28 cellular contexts compared by ENCODE assay signal in genomic region chr2:211333377-211333776, GRCh38.
DNase-seq lines count a peak whose midpoint lies in the region; ATAC-seq, FAIRE-seq and TF ChIP-seq lines count a peak whose summit lies in the region.
"Had no signal": no experiment of that assay in that cellular context is flagged by ENCODE, and none has a peak within 500 bp of the region (broad histone marks: within the 10 kb centered on the region; RNA-seq: fewer than 3 reads in every experiment).

No MANE protein-coding gene starts in this region.

- peak; percentile 61 for ATAC-seq in GM12878

- H3K4me2 ChIP-seq in GM12878 (ENCODE audit: control insufficient read depth, insufficient read depth) = no peak overlapping the region
- H3K4me2 ChIP-seq: BLaER1 treated with 17β-estradiol and CSF1 and Interleukin-3, amounts not matched to agents 10 nM and 100 nM had no signal

- H3K27ac ChIP-seq in GM12878 (ENCODE audit: control insufficient read depth, insufficient read depth) = no peak overlapping the region
- H3K27ac ChIP-seq: BLaER1 treated with 17β-estradiol and CSF1 and Interleukin-3, amounts not matched to agents 10 nM and 100 nM; GM23248; RWPE1 had no signal

- TF ChIP-seq CTCF in GM12878 (IDR thresholded peaks at IDR 0.05 in 2 of 3, conservative IDR thresholded peaks at IDR 0.05 in 1 of 3; ENCODE audit: control insufficient read depth in 2 of 3, extremely low read depth in 1 of 3, insufficient read depth in 1 of 3, low read depth in 3 of 3, low read length in 3 of 3) = no peak

- H3K27me3 ChIP-seq in GM12878 (replicated peaks in 1 of 2; ENCODE audit: control insufficient read depth in 2 of 2, insufficient read depth in 2 of 2, low read length in 1 of 2) = no peaks in the 10 kb centered on the region
- H3K27me3 ChIP-seq: BLaER1 treated with 17β-estradiol and CSF1 and Interleukin-3, amounts not matched to agents 10 nM and 100 nM had no signal

- no peak overlapping the region for H2AFZ ChIP-seq in GM12878 (ENCODE audit: control insufficient read depth, low read depth, low read length)
- H2AFZ ChIP-seq: GM23248 had no signal

- CTCF ChIA-PET in GM12878 (lab: Yijun Ruan, JAX) = interaction anchor here (0.7 to 1.5 kb wide), 3 partner anchors 13 to 30 kb away, joined by 3 to 6 read pairs (median 4); no protein-coding TSS in a partner anchor

- no peaks in the 10 kb centered on the region for H3K36me3 ChIP-seq in GM12878 (ENCODE audit: control insufficient read depth in 2 of 2, insufficient read depth in 2 of 2, low read length in 1 of 2)
- H3K36me3 ChIP-seq: BLaER1 treated with 17β-estradiol and CSF1 and Interleukin-3, amounts not matched to agents 10 nM and 100 nM had no signal

- no peaks in the 10 kb centered on the region for H4K20me1 ChIP-seq in GM12878 (ENCODE audit: control insufficient read depth, insufficient read depth)
- H4K20me1 ChIP-seq: BLaER1 treated with 17β-estradiol and CSF1 and Interleukin-3, amounts not matched to agents 10 nM and 100 nM had no signal

- no peaks in the 10 kb centered on the region for H3K79me2 ChIP-seq in GM12878 (ENCODE audit: control insufficient read depth, insufficient read depth, low read length)

- RAD21 ChIA-PET in GM12878 (lab: Charles Lee; ENCODE audit: unreplicated experiment) = no interaction called here

- 0% methylated on average over 1 of the region's 1 CpG for WGBS in GM12878 (ENCODE audit: insufficient coverage, insufficient replicate concordance, low lambda C conversion rate, missing lambda C conversion rate)

- H3K4me1 ChIP-seq in GM12878 (ENCODE audit: control insufficient read depth, insufficient read depth, low read length) = no peaks in the 10 kb centered on the region

- no peak overlapping the region for H3K4me3 ChIP-seq in GM12878
- H3K4me3 ChIP-seq: BLaER1 treated with 17β-estradiol and CSF1 and Interleukin-3, amounts not matched to agents 10 nM and 100 nM; GM23248 had no signal

- peak; percentile 87 for DNase-seq in Caki2 (ENCODE audit: low read depth)
- DNase-seq in GM12878 (ENCODE audit: low read depth, low spot score) = no peak
- peak; percentile 92 for DNase-seq in kidney tubule cell (ENCODE audit: low spot score)
- peak; percentile 93 for DNase-seq in renal cortical epithelial cell (ENCODE audit: low read depth)
- DNase-seq in NCI-H510A (lab: John Stamatoyannopoulos, UW) = no peak
- no peak for DNase-seq in COLO668 (lab: John Stamatoyannopoulos, UW; ENCODE audit: unreplicated experiment)
- no peak for DNase-seq in KBM-7
- DNase-seq: AML-193; CD4-positive, alpha-beta T cell; COR-L47; DMS 273 treated with DMSO at 0.1 percent for 48 hours; DMS79; EL; GDM1; GM23248; H7; Karpas-422; NCI-H1092 treated with DMSO at 0.1 percent for 48 hours; NCI-H1436 treated with DMSO at 0.1 percent for 48 hours; NCI-H187 treated with DMSO at 0.1 percent for 48 hours; NCI-H2171 treated with DMSO at 0.1 percent for 48 hours; NCI-H526; NCI-H82; NK-92 treated with Interleukin-12 subunit alpha and Interleukin-12 subunit beta, amount 100 ng/mL, for 24 hours; SHP77 had no signal

- H3K9me3 ChIP-seq in GM12878 (replicated peaks; ENCODE audit: control insufficient read depth, insufficient read depth, low read length) = no peaks in the 10 kb centered on the region
- H3K9me3 ChIP-seq: BLaER1 treated with 17β-estradiol and CSF1 and Interleukin-3, amounts not matched to agents 10 nM and 100 nM had no signal

- no peak for TF ChIP-seq EP300 in GM12878 (IDR thresholded peaks at IDR 0.05; ENCODE audit: borderline replicate concordance in 1 of 2, control insufficient read depth in 1 of 2, low read depth in 2 of 2, low read length in 2 of 2)

- no peak overlapping the region for H3K9ac ChIP-seq in GM12878 (ENCODE audit: control insufficient read depth, insufficient read depth, low read length)
- H3K9ac ChIP-seq: BLaER1 treated with 17β-estradiol and CSF1 and Interleukin-3, amounts not matched to agents 10 nM and 100 nM; GM23248 had no signal

- no peak for FAIRE-seq in GM12878 (lab: Jason Lieb, UNC)
- FAIRE-seq: GM12891 had no signal

- no TSS peak for BruUV-seq in GM12878 (replicated peaks; lab: Mats Ljungman, UMichigan)

- POLR2A ChIA-PET in GM12878 (lab: Charles Lee) = no interaction called here

- SMC1A ChIA-PET in GM12878 (lab: Charles Lee; ENCODE audit: uncharacterized antibody, unreplicated experiment) = interaction anchor here (0.9 to 1.6 kb wide), 2 partner anchors 11 to 12 kb away, joined by 3 to 6 read pairs; no protein-coding TSS in a partner anchor

- no peak for TF ChIP-seq POLR2A in GM12878 (IDR thresholded peaks at IDR 0.05; ENCODE audit: low read depth, low read length)

- intact Hi-C loops in GM12878 (cut with micrococcal nuclease; ENCODE audit: unreplicated experiment) = no loop called here

- TF ChIP-seq RAD21 in GM12878 (IDR thresholded peaks at IDR 0.05; ENCODE audit: insufficient read depth, low read depth, low read length) = no peak

- in situ Hi-C loops in Caki2 (cut with HindIII; ENCODE audit: low pct_unique_long_range_greater_than_20kb, low sequenced_read_pairs) = no loop called here
- in situ Hi-C loops in GM12878 (cut with MboI) = no loop called here
- in situ Hi-C loops in KBM-7 (cut with MboI; ENCODE audit: low pct_unique_long_range_greater_than_20kb, low sequenced_read_pairs) = no loop called here

TF ChIP-seq in GM12878, 131 proteins besides CTCF, POLR2A, EP300 and RAD21:
- TF ChIP-seq IKZF2 (IDR thresholded peaks at IDR 0.05) (peak; percentile 14 to 26; a peak in 2 of 4 replicates), ZBTB33 (IDR thresholded peaks at IDR 0.05) (no peak), RELB (IDR thresholded peaks at IDR 0.05; ENCODE audit: low read depth) (peak; percentile 27; the same call in 1 of the 2 replicates), SPI1 (IDR thresholded peaks at IDR 0.05; ENCODE audit: borderline replicate concordance, insufficient read depth, low read depth, low read length) (peak; percentile 32; the same call in 1 of the 2 replicates), IKZF1 (conservative IDR thresholded peaks at IDR 0.05) (peak; percentile 40)

Comparison
In these comparisons a context has a peak if more than half of its experiments do, and no peak if none do; other contexts are left out.
1. DNase-seq: peak in Caki2 (single experiment), kidney tubule cell (single experiment) and renal cortical epithelial cell (single experiment); none in GM12878 (single experiment), NCI-H510A (single experiment), COLO668 (single experiment) and KBM-7 (single experiment).